Comparison of ENCODE assay signal across 16 cellular contexts in the genomic region with DNA sequence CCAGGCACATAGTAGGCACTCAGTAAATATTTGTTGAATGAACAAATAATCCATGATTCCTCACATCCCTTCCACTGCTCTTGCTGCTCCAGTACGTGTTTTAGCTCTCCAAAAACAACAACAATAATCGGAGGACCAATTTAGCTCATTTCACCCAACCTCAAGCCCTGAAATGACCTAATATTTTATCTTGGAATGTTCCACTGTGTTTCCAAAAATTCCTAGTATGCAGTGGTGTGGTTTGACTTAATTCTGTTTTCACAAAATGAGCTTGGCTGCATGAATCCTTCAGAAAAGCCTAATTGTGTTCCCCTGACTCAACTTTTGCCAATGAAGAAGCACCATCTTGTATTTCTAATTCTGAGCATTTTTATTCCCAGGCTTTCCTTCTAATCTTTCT.
DNase-seq lines count a peak whose midpoint lies in the region; ATAC-seq and TF ChIP-seq lines count a peak whose summit lies in the region.
"Had no signal": no experiment of that assay in that cellular context is flagged by ENCODE, and none has a peak within 500 bp of the region (broad histone marks: within the 10 kb centered on the region; RNA-seq: fewer than 3 reads in every experiment).

No MANE protein-coding gene starts in this region.

- H3K9me3 ChIP-seq in mucosa of descending colon, result no peaks in the 10 kb centered on the region
- H3K9me3 ChIP-seq: upper lobe of left lung had no signal

- DNase-seq in AG10803 (ENCODE audit: low read depth) (peak; percentile 96), M059J (ENCODE audit: low read depth) (peak; percentile 90), choroid plexus epithelial cell (ENCODE audit: low read depth) (peak; percentile 77), kidney tubule cell (ENCODE audit: low spot score) (peak; percentile 60), iPS-NIHi11 (ENCODE audit: low spot score) (no peak), mucosa of descending colon (no peak)
- DNase-seq in effector CD4-positive, alpha-beta T cell, result no peak
- DNase-seq: activated CD4-positive, alpha-beta T cell treated with anti-CD3 and anti-CD28 coated beads, Interleukin-2, amount 10 ng/mL, durations not matched to agents 7 days and 5 days; activated naive CD8-positive, alpha-beta T cell treated with anti-CD3 and anti-CD28 coated beads for 36 hours; activated T-cell treated with anti-CD3 and anti-CD28 coated beads, Interleukin-2, amount 50 U/mL, for 1 hour; cortex of kidney; mammary epithelial cell had no signal

- peaks cover 10% of the 10 kb centered on the region for H3K4me1 ChIP-seq in mucosa of descending colon (ENCODE audit: low read depth)
- H3K4me1 ChIP-seq: upper lobe of left lung had no signal

- TF ChIP-seq CTCF in AG10803 (conservative IDR thresholded peaks at IDR 0.05; ENCODE audit: low read length) (no peak), choroid plexus epithelial cell (conservative IDR thresholded peaks at IDR 0.05; ENCODE audit: low read depth, low read length) (no peak), mucosa of descending colon (IDR thresholded peaks at IDR 0.05) (no peak)

- H3K36me3 ChIP-seq in mucosa of descending colon (ENCODE audit: low read depth), result no peaks in the 10 kb centered on the region
- H3K36me3 ChIP-seq: upper lobe of left lung had no signal

- intact Hi-C loops in mucosa of descending colon (cut with DNase I, micrococcal nuclease), result no loop called here

- ATAC-seq in GM19324 (IDR thresholded peaks at IDR 0.05; ENCODE audit: low FRiP score, unreplicated experiment), result no peak
- no peak for ATAC-seq in mucosa of descending colon
- ATAC-seq: esophagus mucosa, K562 had no signal

- H3K4me3 ChIP-seq in AG10803 (ENCODE audit: low read length) (no peak overlapping the region), choroid plexus epithelial cell (ENCODE audit: low read depth, low read length) (no peak overlapping the region), mucosa of descending colon (no peak overlapping the region)
- H3K4me3 ChIP-seq: K562, upper lobe of left lung had no signal

Comparison
In these comparisons a context has a peak if more than half of its experiments do, and no peak if none do; other contexts are left out.
1. DNase-seq: peak in AG10803 (single experiment), M059J (single experiment), choroid plexus epithelial cell (single experiment) and kidney tubule cell (single experiment); none in iPS-NIHi11 (single experiment), effector CD4-positive, alpha-beta T cell (single experiment) and mucosa of descending colon (0 of 3).